Comparison of ENCODE assay signal across 8 cellular contexts in the genomic region with DNA sequence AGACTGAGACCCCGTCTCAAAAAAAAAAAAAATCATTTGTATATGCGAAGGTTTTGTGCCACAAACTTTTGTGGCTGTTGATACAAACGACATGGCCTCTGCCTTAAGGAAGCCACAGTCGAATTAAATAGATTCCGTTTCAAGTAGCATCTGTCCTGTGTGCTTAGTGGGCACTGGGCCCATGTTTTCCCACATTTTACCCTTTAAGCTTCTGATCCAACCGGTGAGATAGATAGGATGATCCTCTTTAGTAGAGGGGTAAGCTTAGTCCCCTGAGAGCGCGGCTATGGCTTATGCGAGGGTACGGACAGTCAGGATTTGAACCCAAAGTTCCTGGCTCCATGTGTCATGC. TPM values are rescaled to one million over a fixed set of nuclear protein-coding genes. Genes with fewer than 3 reads are reported as not detected.
A peak's percentile ranks its signal among the peaks of the same experiment; 100 is the strongest.
DNase-seq lines count a peak whose midpoint lies in the region; ATAC-seq, FAIRE-seq and TF ChIP-seq lines count a peak whose summit lies in the region.

No MANE protein-coding gene starts in this region.

- peaks cover 0 to 3% of the 10 kb centered on the region in 2 donors for H3K36me3 Mint-ChIP-seq in naive B cell

- TF ChIP-seq CTCF in AG04450 (IDR thresholded peaks at IDR 0.05; ENCODE audit: low read depth, low read length) = no peak
- no peak for TF ChIP-seq CTCF in bronchial epithelial cell (IDR thresholded peaks at IDR 0.05; ENCODE audit: insufficient read depth, low read length, severe bottlenecking)

- H3K27ac ChIP-seq in AG04450 (ENCODE audit: low read depth, low read length) (peak overlapping the region; percentile 31), HUES6 (ENCODE audit: low read depth, low read length) (no peak overlapping the region)

- H3K4me1 Mint-ChIP-seq in naive B cell = peaks cover 15 to 21% (median 16%) of the 10 kb centered on the region in 3 donors

- DNase-seq in AG04450 (ENCODE audit: low read depth, low spot score) (no peak), bronchial epithelial cell (ENCODE audit: low read depth) (no peak), naive B cell (no peak), ureter (ENCODE audit: low spot score) (no peak)
- DNase-seq in stimulated activated naive CD4-positive, alpha-beta T cell treated with Interleukin-2 at 50 U/mL for 16 hours (lab: John Stamatoyannopoulos, UW) = no peak

- ATAC-seq in naive B cell (ENCODE audit: low read depth in 2 of 2) (no peak), HG03520 (IDR thresholded peaks at IDR 0.05; ENCODE audit: unreplicated experiment) (no peak), GM21619 (IDR thresholded peaks at IDR 0.05; ENCODE audit: unreplicated experiment) (no peak)

- peaks cover 9% of the 10 kb centered on the region; the same call in 1 of the 2 replicates for H3K4me1 ChIP-seq in HUES6 (ENCODE audit: control insufficient read depth, insufficient read depth, low read length)

- H3K27me3 ChIP-seq in AG04450 (ENCODE audit: control insufficient read depth, insufficient read depth, low read length) (no peaks in the 10 kb centered on the region), HUES6 (ENCODE audit: control insufficient read depth, insufficient read depth, low read length) (no peaks in the 10 kb centered on the region), bronchial epithelial cell (ENCODE audit: control insufficient read depth, insufficient read depth, low read length) (no peaks in the 10 kb centered on the region)

- POLR2A ChIA-PET in AG04450 (lab: Yijun Ruan, JAX) = interaction anchor here (1.2 to 2.2 kb wide), 4 partner anchors 12 to 60 kb away, joined by 3 to 17 read pairs (median 6); partner anchors contain the start of genes KCTD13 and TAOK2

- no peak for FAIRE-seq in bronchial epithelial cell (lab: Jason Lieb, UNC)

- H3K4me3 Mint-ChIP-seq in naive B cell = peak overlapping the region; percentile 87 to 98 (median 93)

- peak overlapping the region; percentile 53 to 93 (median 72) for H3K27ac Mint-ChIP-seq in naive B cell

- H3K9ac ChIP-seq in HUES6 (ENCODE audit: low read length) = peak overlapping the region; percentile 84

- H3K4me3 ChIP-seq in AG04450 (ENCODE audit: low read depth, low read length) = peak overlapping the region; percentile 77
- peak overlapping the region; percentile 69 for H3K4me3 ChIP-seq in HUES6 (ENCODE audit: low read depth, low read length)
- peak overlapping the region; percentile 81 for H3K4me3 ChIP-seq in bronchial epithelial cell (ENCODE audit: low read depth, low read length)

- H3K36me3 ChIP-seq in HUES6 (ENCODE audit: control insufficient read depth, insufficient read depth, low read length) (no peaks in the 10 kb centered on the region; the same call in 1 of the 2 replicates), bronchial epithelial cell (ENCODE audit: control insufficient read depth, insufficient read depth, low read length) (peaks cover 6% of the 10 kb centered on the region)

- H3K9me3 Mint-ChIP-seq in naive B cell = no peaks in the 10 kb centered on the region

- H3K9me3 ChIP-seq in AG04450 (ENCODE audit: control insufficient read depth, insufficient read depth, low read length) (no peaks in the 10 kb centered on the region), HUES6 (ENCODE audit: control insufficient read depth, insufficient read depth, low read depth, low read length) (no peaks in the 10 kb centered on the region)

- H3K27me3 Mint-ChIP-seq in naive B cell = no peaks in the 10 kb centered on the region

- CTCF ChIA-PET in AG04450 (lab: Charles Lee) = interaction anchor here (0.8 to 2.2 kb wide), 4 partner anchors 11 to 112 kb away, joined by 5 to 13 read pairs (median 9); partner anchors contain the start of gene TAOK2

RNA-seq across cellular contexts. Expression of gene TMEM219, which starts 0.8 kb away (rescaled TPM):
- polyA plus RNA-seq in AG04450 (2011; rRNA removed) = 88.6 and 107 TPM in 2 replicates
- polyA minus RNA-seq in AG04450 (2011; rRNA and poly(A)+ RNA removed) = 59.3 and 76.3 TPM in 2 replicates
- 49.8 and 66.1 TPM in 2 replicates for total RNA-seq in bronchial epithelial cell
- polyA plus RNA-seq in naive B cell (ENCODE audit: low read depth in 6 of 6) = 100 to 1,000 TPM; 181 to 222 (median 186) TPM
- total RNA-seq in ureter = 131 TPM

RNA-seq across cellular contexts. Expression of gene TAOK2, which starts 12.6 kb away (rescaled TPM):
- polyA plus RNA-seq in AG04450 (2011; rRNA removed) (16.9 and 18.2 TPM in 2 replicates), naive B cell (ENCODE audit: low read depth in 6 of 6) (1 to 10 TPM; 2.3 to 8.5 (median 3.4) TPM)
- polyA minus RNA-seq in AG04450 (2011; rRNA and poly(A)+ RNA removed) = 29.3 and 32.3 TPM in 2 replicates
- total RNA-seq in bronchial epithelial cell (24.7 and 28.7 TPM in 2 replicates), ureter (45.1 TPM)

RNA-seq across cellular contexts. Expression of gene HIRIP3, which starts 34.3 kb away (rescaled TPM):
- polyA plus RNA-seq in AG04450 (2011; rRNA removed) = 2.5 and 3.8 TPM in 2 replicates
- polyA minus RNA-seq in AG04450 (2011; rRNA and poly(A)+ RNA removed) = 2.1 and 2.2 TPM in 2 replicates
- total RNA-seq in bronchial epithelial cell = 6.0 and 6.8 TPM in 2 replicates
- polyA plus RNA-seq in naive B cell (ENCODE audit: low read depth in 6 of 6) = 10 to 100 TPM; 10.7 to 21.8 (median 13.3) TPM
- total RNA-seq in ureter = 11.2 TPM

RNA-seq across cellular contexts. Expression of gene INO80E, which starts 34.9 kb away (rescaled TPM):
- 27.3 and 27.5 TPM in 2 replicates for polyA plus RNA-seq in AG04450 (2011; rRNA removed)
- polyA minus RNA-seq in AG04450 (2011; rRNA and poly(A)+ RNA removed) = 8.6 and 10.1 TPM in 2 replicates
- total RNA-seq in bronchial epithelial cell = 15.1 and 22.6 TPM in 2 replicates
- polyA plus RNA-seq in naive B cell (ENCODE audit: low read depth in 6 of 6) = 1 to 10 TPM; 2.1 to 8.7 (median 6.9) TPM
- 88.5 TPM for total RNA-seq in ureter

RNA-seq across cellular contexts. Expression of gene KCTD13, which starts 35.1 kb away (rescaled TPM):
- polyA plus RNA-seq in AG04450 (2011; rRNA removed) (7.4 and 8.8 TPM in 2 replicates), naive B cell (ENCODE audit: low read depth in 6 of 6) (10 to 100 TPM in 3 of 6 donors, 1 to 10 TPM in 3; 7.4 to 19.0 (median 10.4) TPM)
- polyA minus RNA-seq in AG04450 (2011; rRNA and poly(A)+ RNA removed) = 7.7 and 8.1 TPM in 2 replicates
- total RNA-seq in bronchial epithelial cell (8.2 and 12.2 TPM in 2 replicates), ureter (33.6 TPM)
